In genomic region chrX:107205770-107206696, GRCh38 we compare ENCODE assay signal across 8 cellular contexts. TPM values are rescaled to one million over a fixed set of nuclear protein-coding genes. Genes with fewer than 3 reads are reported as not detected.
DNase-seq lines count a peak whose midpoint lies in the region; ATAC-seq and TF ChIP-seq lines count a peak whose summit lies in the region.

TSS of gene DNAAF6 (plus strand) at chrX:107206611. CDS start at chrX:107212876, 6,265 bp downstream.
TSS of gene NUP62CL (minus strand) at chrX:107206433. CDS start at chrX:107175146, 31,287 bp downstream.

- H3K79me2 ChIP-seq in GM23248 (ENCODE audit: insufficient read depth) (no peaks in the 10 kb centered on the region), hepatocyte (no peaks in the 10 kb centered on the region)

- no peaks in the 10 kb centered on the region for H3K36me3 ChIP-seq in GM23248 (ENCODE audit: low read depth)
- H3K36me3 ChIP-seq in adipocyte (ENCODE audit: control insufficient read depth, insufficient read depth, low read length, severe bottlenecking), result no peaks in the 10 kb centered on the region
- no peaks in the 10 kb centered on the region for H3K36me3 ChIP-seq in hepatocyte (replicated peaks; ENCODE audit: insufficient read depth, low read depth)

- H3K9ac ChIP-seq in GM23248 (no peak within 1 kb of the TSS), adipocyte (ENCODE audit: low read length) (no peak within 1 kb of the TSS)

- H3K9me2 ChIP-seq in GM23248 (ENCODE audit: insufficient read depth), result no peaks in the 10 kb centered on the region
- H3K9me2 ChIP-seq in hepatocyte (replicated peaks; ENCODE audit: insufficient read depth), result no peaks in the 10 kb centered on the region

- no peak for TF ChIP-seq CTCF in hepatocyte (IDR thresholded peaks at IDR 0.05; ENCODE audit: poor library complexity)

- intact Hi-C loops in sciatic nerve (cut with DNase I), result no loop called here

- no peak within 1 kb of the TSS for H3K4me3 ChIP-seq in GM23248
- H3K4me3 ChIP-seq in adipocyte (ENCODE audit: low read length), result peak within 1 kb of the TSS; percentile 69
- peak within 1 kb of the TSS; percentile 42 for H3K4me3 ChIP-seq in hepatocyte

- H2AFZ ChIP-seq in GM23248 (peak within 1 kb of the TSS; percentile 38; the same call in 1 of the 2 replicates), hepatocyte (peak within 1 kb of the TSS; percentile 76)

- H3K27ac ChIP-seq in GM23248 (no peak within 1 kb of the TSS), hepatocyte (no peak within 1 kb of the TSS)

- peak; percentile 49 for ATAC-seq in sciatic nerve

- H3K9me3 ChIP-seq in GM23248 (ENCODE audit: low read depth) (no peaks in the 10 kb centered on the region), adipocyte (ENCODE audit: control insufficient read depth, low read length) (peaks cover 9% of the 10 kb centered on the region), hepatocyte (ENCODE audit: low read depth) (no peaks in the 10 kb centered on the region)

- H4K20me1 ChIP-seq in GM23248 (ENCODE audit: insufficient read depth), result no peaks in the 10 kb centered on the region
- no peaks in the 10 kb centered on the region for H4K20me1 ChIP-seq in hepatocyte (ENCODE audit: insufficient read depth, poor library complexity, severe bottlenecking)

- H3K4me2 ChIP-seq in GM23248 (ENCODE audit: unreplicated experiment) (no peak within 1 kb of the TSS), hepatocyte (peak within 1 kb of the TSS; percentile 91)

- no peaks in the 10 kb centered on the region for H3F3A ChIP-seq in GM23248 (ENCODE audit: insufficient read depth)

- H3K4me1 ChIP-seq in GM23248 (ENCODE audit: insufficient read depth), result no peaks in the 10 kb centered on the region
- no peaks in the 10 kb centered on the region for H3K4me1 ChIP-seq in adipocyte (ENCODE audit: control insufficient read depth, insufficient read depth, low read length)
- H3K4me1 ChIP-seq in hepatocyte (ENCODE audit: insufficient read depth), result no peaks in the 10 kb centered on the region

- H3K27me3 ChIP-seq in GM23248 (replicated peaks; ENCODE audit: insufficient read depth), result 0 out of 2 replicates have a peak, but pooled peaks cover 7% of the 10 kb centered on the region
- H3K27me3 ChIP-seq in adipocyte (replicated peaks; ENCODE audit: control insufficient read depth, insufficient read depth, low read length), result peaks cover 21% of the 10 kb centered on the region
- no peaks in the 10 kb centered on the region for H3K27me3 ChIP-seq in hepatocyte

- DNase-seq in DMS153 treated with DMSO at 0.1 percent for 48 hours (lab: John Stamatoyannopoulos, UW; ENCODE audit: unreplicated experiment), result peak; percentile 43
- peak; percentile 2 for DNase-seq in GM23248
- peak; percentile 60 for DNase-seq in LoVo (ENCODE audit: low spot score)
- peak; percentile 90 for DNase-seq in SW480 (ENCODE audit: low spot score)
- peak; percentile 9 for DNase-seq in adipocyte (ENCODE audit: low read depth)
- peak; percentile 70 for DNase-seq in hepatocyte (ENCODE audit: low spot score)
- no peak for DNase-seq in sciatic nerve (ENCODE audit: low spot score)
- DNase-seq in NCI-H1694 treated with DMSO at 0.1 percent for 48 hours (lab: John Stamatoyannopoulos, UW), result no peak

- in situ Hi-C loops in GM23248 (cut with MboI), result no loop called here

- 15% methylated on average over 39 to 50 of the region's 66 CpGs for WGBS in GM23248 (ENCODE audit: low coverage in 1 of 2, low lambda C conversion rate in 2 of 2, missing lambda C conversion rate in 2 of 2), 2 experiments
- 38% methylated on average over 63 of the region's 66 CpGs for WGBS in hepatocyte (ENCODE audit: low lambda C conversion rate, missing lambda C conversion rate)

RNA-seq across cellular contexts. Expression of gene DNAAF6, which starts in this region (rescaled TPM):
- not detected in 2 replicates for total RNA-seq in GM23248 (2014; rRNA removed; shearing (Covaris generic))
- polyA plus RNA-seq in GM23248 (2016; fragmentation: Nextera tagmentation; extraction: Ambion mirVana) (not detected in 2 replicates), hepatocyte (not detected in 2 replicates)
- total RNA-seq in hepatocyte (not detected in 2 replicates), sciatic nerve (not detected)

RNA-seq across cellular contexts. Expression of gene NUP62CL, which starts in this region (rescaled TPM):
- not detected in 2 replicates for total RNA-seq in GM23248 (2014; rRNA removed; shearing (Covaris generic))
- polyA plus RNA-seq in GM23248 (2016; fragmentation: Nextera tagmentation; extraction: Ambion mirVana) (not detected in 2 replicates), hepatocyte (1.7 and 1.9 TPM in 2 replicates)
- total RNA-seq in hepatocyte (0.80 and 3.8 TPM in 2 replicates), sciatic nerve (0.62 TPM)

Comparison
In these comparisons a context has a peak if more than half of its experiments do, and no peak if none do; other contexts are left out.
1. Peak in DNase-seq in GM23248; RNA of the genes that start here not detected or under 1 TPM.
2. Peak in ATAC-seq in sciatic nerve; RNA of the genes that start here not detected or under 1 TPM.
3. DNase-seq: peak in DMS153 treated with DMSO at 0.1 percent for 48 hours (single experiment), LoVo (single experiment), SW480 (single experiment), adipocyte (single experiment) and hepatocyte (single experiment); none in sciatic nerve (single experiment) and NCI-H1694 treated with DMSO at 0.1 percent for 48 hours (single experiment).